Comparison of ENCODE assay signal across 1 cellular context in genomic region chr12:100437038-100437841, GRCh38.
TF ChIP-seq lines count a peak whose summit lies in the region.

No MANE protein-coding gene starts in this region.

TF ChIP-seq in HepG2, 621 proteins besides CTCF, POLR2A, EP300 and RAD21 (continued from another document and continues in another):
- TF ChIP-seq CEBPZ (IDR thresholded peaks at IDR 0.05; ENCODE audit: low read length) (no peak), ZNF850 (CRISPR knock-in tag; conservative IDR thresholded peaks at IDR 0.05) (no peak), LRRFIP1 (CRISPR knock-in tag; conservative IDR thresholded peaks at IDR 0.05) (no peak), SATB2 (CRISPR knock-in tag; IDR thresholded peaks at IDR 0.05) (peak; percentile 95), GPBP1L1 (CRISPR knock-in tag; IDR thresholded peaks at IDR 0.05) (no peak), LBX2 (CRISPR knock-in tag; IDR thresholded peaks at IDR 0.05; ENCODE audit: borderline replicate concordance) (no peak), E2F1 (CRISPR knock-in tag; IDR thresholded peaks at IDR 0.05) (no peak), MYNN (CRISPR knock-in tag; IDR thresholded peaks at IDR 0.05; ENCODE audit: low read depth) (no peak), ZBTB7A (CRISPR knock-in tag; IDR thresholded peaks at IDR 0.05) (0 out of 2 replicates have a peak, but pooled peaks have one; percentile 32), CAMTA2 (CRISPR knock-in tag; IDR thresholded peaks at IDR 0.05; ENCODE audit: borderline replicate concordance) (no peak), HDAC1 (CRISPR knock-in tag; IDR thresholded peaks at IDR 0.05) (peak; percentile 74; the same call in 1 of the 2 replicates), EEA1 (CRISPR knock-in tag; IDR thresholded peaks at IDR 0.05; ENCODE audit: borderline replicate concordance) (no peak), ZBED4 (CRISPR knock-in tag; IDR thresholded peaks at IDR 0.05; ENCODE audit: borderline replicate concordance) (peak; percentile 81; the same call in 1 of the 2 replicates), SOX6 (IDR thresholded peaks at IDR 0.05) (no peak), SOX6 (CRISPR knock-in tag; IDR thresholded peaks at IDR 0.05) (peak; percentile 99), RXRA (CRISPR knock-in tag; IDR thresholded peaks at IDR 0.05) (peak; percentile 93; the same call in 1 of the 2 replicates), LCORL (IDR thresholded peaks at IDR 0.05) (no peak), LCORL (CRISPR knock-in tag; IDR thresholded peaks at IDR 0.05) (peak; percentile 64; the same call in 1 of the 2 replicates), ZNF672 (CRISPR knock-in tag; IDR thresholded peaks at IDR 0.05) (no peak), ZNF891 (CRISPR knock-in tag; IDR thresholded peaks at IDR 0.05) (no peak), ZNF724P (CRISPR knock-in tag; IDR thresholded peaks at IDR 0.05; ENCODE audit: borderline replicate concordance) (no peak), SIN3A (IDR thresholded peaks at IDR 0.05; ENCODE audit: borderline replicate concordance, low read depth, low read length) (no peak), ASH2L (IDR thresholded peaks at IDR 0.05; ENCODE audit: insufficient read length, low read depth, low read length) (peak; percentile 63), ZNF318 (CRISPR knock-in tag; IDR thresholded peaks at IDR 0.05) (no peak), ZNF737 (CRISPR knock-in tag; IDR thresholded peaks at IDR 0.05; ENCODE audit: borderline replicate concordance) (no peak), HMGXB4 (CRISPR knock-in tag; IDR thresholded peaks at IDR 0.05; ENCODE audit: borderline replicate concordance in 1 of 2, low read depth in 1 of 2) (peak in 1 of 2 experiments; percentile 53; a peak in 1 of 4 replicates), ZFP41 (CRISPR knock-in tag; IDR thresholded peaks at IDR 0.05; ENCODE audit: borderline replicate concordance) (no peak), ZEB1 (IDR thresholded peaks at IDR 0.05; ENCODE audit: insufficient replicate concordance, low read depth) (peak; percentile 87), ZNF703 (CRISPR knock-in tag; IDR thresholded peaks at IDR 0.05; ENCODE audit: borderline replicate concordance) (peak; percentile 88), PBX3 (CRISPR knock-in tag; IDR thresholded peaks at IDR 0.05; ENCODE audit: borderline replicate concordance) (no peak), PHF20 (CRISPR knock-in tag; IDR thresholded peaks at IDR 0.05) (no peak)
